ENCODE assay signal across 26 cellular contexts in genomic region chr13:24290280-24290932, GRCh38. TPM values are rescaled to one million over a fixed set of nuclear protein-coding genes. Genes with fewer than 3 reads are reported as not detected.
"Had no signal": no experiment of that assay in that cellular context is flagged by ENCODE, and none has a peak within 500 bp of the region (broad histone marks: within the 10 kb centered on the region; RNA-seq: fewer than 3 reads in every experiment).

No MANE protein-coding gene starts in this region.

- ATAC-seq: activated CD8-positive, alpha-beta T cell treated with anti-CD3 and anti-CD28 coated beads, Interleukin-2, amount 10 ng/mL, durations not matched to agents 7 days and 5 days; effector memory CD8-positive, alpha-beta T cell; gastroesophageal sphincter; mucosa of descending colon had no signal

- H3K9me3 Mint-ChIP-seq: activated B cell treated with CpG ODN at 0.5 μM for 24 hours; effector memory CD8-positive, alpha-beta T cell; T-helper 2 cell treated with Interferon-gamma antibody and Interleukin-4, amounts not matched to agents 5 μg/mL and 100 μg/mL, for 36 hours had no signal

- H3K27ac Mint-ChIP-seq: activated B cell treated with CpG ODN at 0.5 μM for 24 hours; T-helper 2 cell treated with Interferon-gamma antibody and Interleukin-4, amounts not matched to agents 5 μg/mL and 100 μg/mL, for 36 hours had no signal

- H3K4me3 ChIP-seq: gastroesophageal sphincter, hepatocyte, left ventricle myocardium inferior, mucosa of descending colon, right atrium auricular region, smooth muscle cell had no signal

- H3K27me3 Mint-ChIP-seq: activated B cell treated with CpG ODN at 0.5 μM for 24 hours; effector memory CD8-positive, alpha-beta T cell had no signal

- H3K4me1 ChIP-seq: gastroesophageal sphincter, left ventricle myocardium inferior, right atrium auricular region had no signal

- H3K9me3 ChIP-seq: gastroesophageal sphincter, left ventricle myocardium inferior, mucosa of descending colon, right atrium auricular region had no signal

- H3K27ac ChIP-seq: gastroesophageal sphincter, hepatocyte, left ventricle myocardium inferior, right atrium auricular region had no signal

- H3K4me3 Mint-ChIP-seq: activated B cell treated with CpG ODN at 0.5 μM for 24 hours; activated CD8-positive, alpha-beta T cell treated with anti-CD3 and anti-CD28 coated beads, Interleukin-2, amount 10 ng/mL, durations not matched to agents 7 days and 5 days; effector memory CD8-positive, alpha-beta T cell; T-helper 2 cell treated with Interferon-gamma antibody and Interleukin-4, amounts not matched to agents 5 μg/mL and 100 μg/mL, for 36 hours had no signal

- H3K4me1 Mint-ChIP-seq: activated B cell treated with CpG ODN at 0.5 μM for 24 hours had no signal

- DNase-seq: activated B cell treated with CpG ODN at 0.5 μM for 24 hours; activated CD8-positive, alpha-beta T cell treated with anti-CD3 and anti-CD28 coated beads, Interleukin-2, amount 10 ng/mL, durations not matched to agents 7 days and 5 days; amygdala; cortex of kidney; effector memory CD8-positive, alpha-beta T cell; erythroblast; islet precursor cell; left ventricle myocardium inferior; mucosa of descending colon; occipital lobe; stimulated activated CD4-positive, alpha-beta T cell treated with anti-CD3 and anti-CD28 coated beads, Interleukin-1b, Interleukin-23, amount 100 ng/mL, for 48 hours; stimulated activated naive CD4-positive, alpha-beta T cell treated with Interleukin-2 at 50 U/mL for 16 hours; T-helper 1 cell had no signal

- H3K27me3 ChIP-seq: gastroesophageal sphincter, hepatocyte, right atrium auricular region had no signal

RNA-seq across cellular contexts. Expression of gene C1QTNF9, which starts 19.0 kb away (rescaled TPM):
- total RNA-seq: activated B cell treated with CpG ODN at 0.5 μM for 24 hours; activated CD8-positive, alpha-beta T cell treated with anti-CD3 and anti-CD28 coated beads, Interleukin-2, amount 10 ng/mL, durations not matched to agents 7 days and 5 days; chondrocyte; fibroblast of lung; fibroblast of villous mesenchyme; hepatocyte; lung microvascular endothelial cell; myocyte; occipital lobe; pulmonary artery endothelial cell; SK-MEL-5; smooth muscle cell had no signal
- polyA plus RNA-seq: hepatocyte, neural cell, smooth muscle cell had no signal
